9 cellular contexts compared by ENCODE assay signal in the genomic region with DNA sequence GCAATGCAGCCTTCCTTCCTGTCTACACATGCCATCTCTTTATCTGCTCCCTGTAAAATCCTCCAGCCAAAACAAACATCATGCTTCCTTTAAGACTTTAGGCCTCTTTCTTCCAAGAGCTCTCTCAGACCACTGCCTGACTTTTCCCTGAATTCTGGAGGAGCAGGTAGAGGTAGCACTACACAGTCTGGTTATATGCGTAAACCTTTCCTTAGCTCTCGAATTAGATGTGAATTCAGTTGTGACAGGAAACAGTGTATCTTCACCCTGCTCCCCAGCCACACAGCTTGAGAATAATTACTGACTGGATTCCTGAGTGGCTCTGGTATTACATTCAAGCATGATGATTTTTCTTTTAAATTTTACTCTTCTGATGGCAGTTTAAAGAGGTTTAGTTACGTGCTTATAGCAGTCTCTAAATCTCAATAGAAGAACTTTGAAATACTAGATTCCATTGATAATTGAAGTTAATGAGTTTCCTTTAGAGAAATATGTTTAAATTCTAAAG.
DNase-seq lines count a peak whose midpoint lies in the region; ATAC-seq and TF ChIP-seq lines count a peak whose summit lies in the region.
"Had no signal": no experiment of that assay in that cellular context is flagged by ENCODE, and none has a peak within 500 bp of the region (broad histone marks: within the 10 kb centered on the region; RNA-seq: fewer than 3 reads in every experiment).

No MANE protein-coding gene starts in this region.

- H3K9me3 Mint-ChIP-seq in CD8-positive, alpha-beta T cell, result no peaks in the 10 kb centered on the region
- peaks cover 4% of the 10 kb centered on the region for H3K9me3 Mint-ChIP-seq in nephron progenitor cell

- peak overlapping the region; percentile 73 for H3K4me2 ChIP-seq in PC-9

- intact Hi-C loops in CD8-positive, alpha-beta T cell (cut with DNase I, micrococcal nuclease), result no loop called here
- intact Hi-C loops in PC-9 (cut with micrococcal nuclease; ENCODE audit: unreplicated experiment), result no loop called here

- peaks cover 98% of the 10 kb centered on the region for H3F3A ChIP-seq in PC-9 (ENCODE audit: insufficient read depth, low read depth)

- H3K9me2 ChIP-seq in PC-9 (ENCODE audit: insufficient read depth), result no peaks in the 10 kb centered on the region

- H3K79me2 ChIP-seq in PC-9 (ENCODE audit: low read depth), result peaks cover 94% of the 10 kb centered on the region

- peaks cover 45% of the 10 kb centered on the region for H3K4me1 Mint-ChIP-seq in CD8-positive, alpha-beta T cell (ENCODE audit: low read depth)
- peaks cover 76% of the 10 kb centered on the region for H3K4me1 Mint-ChIP-seq in nephron progenitor cell

- no peak overlapping the region for H2AFZ ChIP-seq in PC-9

- H3K9me3 ChIP-seq in CD8-positive, alpha-beta T cell (ENCODE audit: low read length), result no peaks in the 10 kb centered on the region
- H3K9me3 ChIP-seq in PC-9 (ENCODE audit: insufficient read depth, low read depth), result peaks cover 9% of the 10 kb centered on the region

- H4K20me1 ChIP-seq in PC-9 (ENCODE audit: insufficient read depth), result peaks cover 6% of the 10 kb centered on the region

- POLR2A ChIA-PET in CD8-positive, alpha-beta T cell (lab: Charles Lee), result interaction anchor here (0.8 to 1.2 kb wide), 2 partner anchors 9 to 96 kb away, joined by 3 to 4 read pairs; no protein-coding TSS in a partner anchor
- POLR2A ChIA-PET in PC-9 (lab: Charles Lee; ENCODE audit: unreplicated experiment), result interaction anchor here (0.5 to 0.6 kb wide), 3 partner anchors 21 to 327 kb away, joined by 3 read pairs; no protein-coding TSS in a partner anchor

- H3K27me3 ChIP-seq in CD8-positive, alpha-beta T cell (ENCODE audit: insufficient read depth, low read length), result no peaks in the 10 kb centered on the region
- no peaks in the 10 kb centered on the region for H3K27me3 ChIP-seq in PC-9 (ENCODE audit: insufficient read depth, low read depth)

- peaks cover 14% of the 10 kb centered on the region for H3K4me1 ChIP-seq in CD8-positive, alpha-beta T cell (ENCODE audit: insufficient read depth, low read length)
- peaks cover 98% of the 10 kb centered on the region for H3K4me1 ChIP-seq in PC-9 (replicated peaks; ENCODE audit: insufficient read depth)

- H3K36me3 ChIP-seq in CD8-positive, alpha-beta T cell (ENCODE audit: insufficient read depth, low read length), result no peaks in the 10 kb centered on the region
- peaks cover 57% of the 10 kb centered on the region for H3K36me3 ChIP-seq in PC-9 (ENCODE audit: low read depth)

- no peak overlapping the region for H3K4me3 ChIP-seq in CD8-positive, alpha-beta T cell (ENCODE audit: low read depth, low read length)
- H3K4me3 ChIP-seq in PC-9, result no peak overlapping the region

- no peak for ATAC-seq in CD8-positive, alpha-beta T cell
- ATAC-seq in GM19324 (IDR thresholded peaks at IDR 0.05; ENCODE audit: low FRiP score, unreplicated experiment) (no peak), GM18520 (IDR thresholded peaks at IDR 0.05; ENCODE audit: unreplicated experiment) (no peak)

- no peak for TF ChIP-seq CTCF in CD8-positive, alpha-beta T cell (IDR thresholded peaks at IDR 0.05)
- TF ChIP-seq CTCF in PC-9 (conservative IDR thresholded peaks at IDR 0.05), result no peak
- no peak for TF ChIP-seq CTCF in nephron progenitor cell (IDR thresholded peaks at IDR 0.05)

- CTCF ChIA-PET in CD8-positive, alpha-beta T cell (lab: Charles Lee), result interaction anchor here (1.1 kb wide), 1 partner anchor 103 kb away, joined by 3 read pairs; no protein-coding TSS in a partner anchor
- CTCF ChIA-PET in PC-9 (lab: Charles Lee), result interaction anchor here (1.5 kb wide), 1 partner anchor 31 kb away, joined by 4 read pairs; no protein-coding TSS in a partner anchor

- peaks cover 7% of the 10 kb centered on the region for H3K36me3 Mint-ChIP-seq in CD8-positive, alpha-beta T cell
- H3K36me3 Mint-ChIP-seq in nephron progenitor cell (ENCODE audit: low read depth), result peaks cover 48% of the 10 kb centered on the region

- H3K27ac Mint-ChIP-seq in CD8-positive, alpha-beta T cell, result peak overlapping the region; percentile 7
- H3K27ac Mint-ChIP-seq in nephron progenitor cell, result peak overlapping the region; percentile 86

- H3K27me3 Mint-ChIP-seq in CD8-positive, alpha-beta T cell (ENCODE audit: low read depth), result no peaks in the 10 kb centered on the region
- H3K27me3 Mint-ChIP-seq in nephron progenitor cell (ENCODE audit: low read depth, poor library complexity), result no peaks in the 10 kb centered on the region

- DNase-seq in CD8-positive, alpha-beta T cell, result no peak
- DNase-seq in PC-9 (peak in 1 of 2 experiments; percentile 61), epithelial cell of prostate (ENCODE audit: low read depth, low spot score) (no peak), nephron progenitor cell (no peak), putamen (ENCODE audit: low spot score) (no peak), AG08395 (ENCODE audit: low spot score) (no peak)
- DNase-seq: effector memory CD4-positive, alpha-beta T cell had no signal

- peak overlapping the region; percentile 31 for H3K4me3 Mint-ChIP-seq in CD8-positive, alpha-beta T cell
- no peak overlapping the region for H3K4me3 Mint-ChIP-seq in nephron progenitor cell

- BruUV-seq in PC-9 (replicated peaks; lab: Mats Ljungman, UMichigan), result no TSS peak

- no peak overlapping the region for H3K27ac ChIP-seq in CD8-positive, alpha-beta T cell (ENCODE audit: low read depth, low read length)
- H3K27ac ChIP-seq in PC-9 (peak overlapping the region; percentile 86), epithelial cell of prostate (peak overlapping the region; percentile 83)
